1 cellular context compared by ENCODE assay signal in genomic region chr4:91064157-91064853, GRCh38.
TF ChIP-seq lines count a peak whose summit lies in the region.

No MANE protein-coding gene starts in this region.

TF ChIP-seq in HEK293, 187 proteins besides CTCF, POLR2A, EP300 and RAD21 (continued from another document and continues in another):
- no peak for TF ChIP-seq ZBTB11 (tag by site-specific recombination; conservative IDR thresholded peaks at IDR 0.05; ENCODE audit: low read depth)
- TF ChIP-seq ZNF596 (tag by site-specific recombination; IDR thresholded peaks at IDR 0.05), result peak; percentile 48; the same call in 1 of the 2 replicates
- peak; percentile 84 for TF ChIP-seq ZBTB8A (tag by site-specific recombination; IDR thresholded peaks at IDR 0.05)
- TF ChIP-seq HOXC10 (CRISPR knock-in tag; IDR thresholded peaks at IDR 0.05), result no peak
- TF ChIP-seq GLIS1 (tag by site-specific recombination; IDR thresholded peaks at IDR 0.05), result peak; percentile 83
- TF ChIP-seq ZNF24 (tag by site-specific recombination; IDR thresholded peaks at IDR 0.05), result peak; percentile 93
- peak; percentile 53; the same call in 1 of the 2 replicates for TF ChIP-seq ZNF391 (tag by site-specific recombination; IDR thresholded peaks at IDR 0.05; ENCODE audit: borderline replicate concordance, low read depth)
- TF ChIP-seq, protein P1, sequence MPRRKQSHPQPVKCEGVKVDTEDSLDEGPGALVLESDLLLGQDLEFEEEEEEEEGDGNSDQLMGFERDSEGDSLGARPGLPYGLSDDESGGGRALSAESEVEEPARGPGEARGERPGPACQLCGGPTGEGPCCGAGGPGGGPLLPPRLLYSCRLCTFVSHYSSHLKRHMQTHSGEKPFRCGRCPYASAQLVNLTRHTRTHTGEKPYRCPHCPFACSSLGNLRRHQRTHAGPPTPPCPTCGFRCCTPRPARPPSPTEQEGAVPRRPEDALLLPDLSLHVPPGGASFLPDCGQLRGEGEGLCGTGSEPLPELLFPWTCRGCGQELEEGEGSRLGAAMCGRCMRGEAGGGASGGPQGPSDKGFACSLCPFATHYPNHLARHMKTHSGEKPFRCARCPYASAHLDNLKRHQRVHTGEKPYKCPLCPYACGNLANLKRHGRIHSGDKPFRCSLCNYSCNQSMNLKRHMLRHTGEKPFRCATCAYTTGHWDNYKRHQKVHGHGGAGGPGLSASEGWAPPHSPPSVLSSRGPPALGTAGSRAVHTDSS (tag by site-specific recombination; IDR thresholded peaks at IDR 0.05), result peak; percentile 48; the same call in 1 of the 2 replicates
- peak; percentile 66 for TF ChIP-seq ZNF558 (tag by site-specific recombination; IDR thresholded peaks at IDR 0.05)
- no peak for TF ChIP-seq ZNF133 (tag by site-specific recombination; IDR thresholded peaks at IDR 0.05)
- TF ChIP-seq ZNF433 (tag by site-specific recombination; IDR thresholded peaks at IDR 0.05; ENCODE audit: low read depth), result no peak
- peak; percentile 40 for TF ChIP-seq SETDB1 (IDR thresholded peaks at IDR 0.05; ENCODE audit: insufficient read length, low read length)
- no peak for TF ChIP-seq ZNF266 (tag by site-specific recombination; IDR thresholded peaks at IDR 0.05; ENCODE audit: low read depth)
- TF ChIP-seq ZNF549 (tag by site-specific recombination; IDR thresholded peaks at IDR 0.05), result no peak
- no peak for TF ChIP-seq ZNF202 (tag by site-specific recombination; IDR thresholded peaks at IDR 0.05; ENCODE audit: borderline replicate concordance)
- TF ChIP-seq ZNF2 (tag by site-specific recombination; IDR thresholded peaks at IDR 0.05), result peak; percentile 69; the same call in 1 of the 2 replicates
- peak; percentile 93 for TF ChIP-seq IKZF3 (tag by site-specific recombination; IDR thresholded peaks at IDR 0.05)
- peak; percentile 54; the same call in 1 of the 2 replicates for TF ChIP-seq ZNF610 (tag by site-specific recombination; IDR thresholded peaks at IDR 0.05; ENCODE audit: borderline replicate concordance)
- TF ChIP-seq, protein P2, sequence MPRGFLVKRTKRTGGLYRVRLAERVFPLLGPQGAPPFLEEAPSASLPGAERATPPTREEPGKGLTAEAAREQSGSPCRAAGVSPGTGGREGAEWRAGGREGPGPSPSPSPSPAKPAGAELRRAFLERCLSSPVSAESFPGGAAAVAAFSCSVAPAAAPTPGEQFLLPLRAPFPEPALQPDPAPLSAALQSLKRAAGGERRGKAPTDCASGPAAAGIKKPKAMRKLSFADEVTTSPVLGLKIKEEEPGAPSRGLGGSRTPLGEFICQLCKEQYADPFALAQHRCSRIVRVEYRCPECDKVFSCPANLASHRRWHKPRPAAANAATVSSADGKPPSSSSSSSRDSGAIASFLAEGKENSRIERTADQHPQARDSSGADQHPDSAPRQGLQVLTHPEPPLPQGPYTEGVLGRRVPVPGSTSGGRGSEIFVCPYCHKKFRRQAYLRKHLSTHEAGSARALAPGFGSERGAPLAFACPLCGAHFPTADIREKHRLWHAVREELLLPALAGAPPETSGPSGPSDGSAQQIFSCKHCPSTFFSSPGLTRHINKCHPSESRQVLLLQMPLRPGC (tag by site-specific recombination; IDR thresholded peaks at IDR 0.05), result peak; percentile 94
- no peak for TF ChIP-seq ZNF624 (tag by site-specific recombination; IDR thresholded peaks at IDR 0.05)
- TF ChIP-seq, protein P3, sequence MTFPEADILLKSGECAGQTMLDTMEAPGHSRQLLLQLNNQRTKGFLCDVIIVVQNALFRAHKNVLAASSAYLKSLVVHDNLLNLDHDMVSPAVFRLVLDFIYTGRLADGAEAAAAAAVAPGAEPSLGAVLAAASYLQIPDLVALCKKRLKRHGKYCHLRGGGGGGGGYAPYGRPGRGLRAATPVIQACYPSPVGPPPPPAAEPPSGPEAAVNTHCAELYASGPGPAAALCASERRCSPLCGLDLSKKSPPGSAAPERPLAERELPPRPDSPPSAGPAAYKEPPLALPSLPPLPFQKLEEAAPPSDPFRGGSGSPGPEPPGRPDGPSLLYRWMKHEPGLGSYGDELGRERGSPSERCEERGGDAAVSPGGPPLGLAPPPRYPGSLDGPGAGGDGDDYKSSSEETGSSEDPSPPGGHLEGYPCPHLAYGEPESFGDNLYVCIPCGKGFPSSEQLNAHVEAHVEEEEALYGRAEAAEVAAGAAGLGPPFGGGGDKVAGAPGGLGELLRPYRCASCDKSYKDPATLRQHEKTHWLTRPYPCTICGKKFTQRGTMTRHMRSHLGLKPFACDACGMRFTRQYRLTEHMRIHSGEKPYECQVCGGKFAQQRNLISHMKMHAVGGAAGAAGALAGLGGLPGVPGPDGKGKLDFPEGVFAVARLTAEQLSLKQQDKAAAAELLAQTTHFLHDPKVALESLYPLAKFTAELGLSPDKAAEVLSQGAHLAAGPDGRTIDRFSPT (tag by site-specific recombination; IDR thresholded peaks at IDR 0.05), result peak; percentile 33; the same call in 1 of the 2 replicates
- no peak; the same call in 1 of the 2 replicates for TF ChIP-seq SP3 (tag by site-specific recombination; IDR thresholded peaks at IDR 0.05)
- peak; percentile 84 for TF ChIP-seq ZBTB17 (tag by site-specific recombination; IDR thresholded peaks at IDR 0.05)
- TF ChIP-seq ZNF324 (tag by site-specific recombination; IDR thresholded peaks at IDR 0.05), result peak; percentile 70
- no peak for TF ChIP-seq ZNF132 (tag by site-specific recombination; IDR thresholded peaks at IDR 0.05; ENCODE audit: borderline replicate concordance)
- TF ChIP-seq ZBTB48 (tag by site-specific recombination; IDR thresholded peaks at IDR 0.05), result peak; percentile 36; the same call in 1 of the 2 replicates
- TF ChIP-seq SP7 (tag by site-specific recombination; IDR thresholded peaks at IDR 0.05), result peak; percentile 88
- no peak for TF ChIP-seq ZNF777 (tag by site-specific recombination; IDR thresholded peaks at IDR 0.05; ENCODE audit: borderline replicate concordance)
- peak; percentile 95 for TF ChIP-seq ZNF843 (tag by site-specific recombination; IDR thresholded peaks at IDR 0.05)
- TF ChIP-seq ZNF366 (tag by site-specific recombination; conservative IDR thresholded peaks at IDR 0.05), result peak; percentile 69
- TF ChIP-seq KLF10 (tag by site-specific recombination; IDR thresholded peaks at IDR 0.05), result peak; percentile 85
- TF ChIP-seq MYNN (tag by site-specific recombination; IDR thresholded peaks at IDR 0.05; ENCODE audit: borderline replicate concordance), result no peak
- peak; percentile 98 for TF ChIP-seq TRIM28 (IDR thresholded peaks at IDR 0.05; ENCODE audit: borderline replicate concordance, low read length)
- no peak for TF ChIP-seq ZNF239 (tag by site-specific recombination; IDR thresholded peaks at IDR 0.05)
- TF ChIP-seq ZNF184 (tag by site-specific recombination; IDR thresholded peaks at IDR 0.05), result 0 out of 2 replicates have a peak, but pooled peaks have one; percentile 39
- TF ChIP-seq, protein P4, sequence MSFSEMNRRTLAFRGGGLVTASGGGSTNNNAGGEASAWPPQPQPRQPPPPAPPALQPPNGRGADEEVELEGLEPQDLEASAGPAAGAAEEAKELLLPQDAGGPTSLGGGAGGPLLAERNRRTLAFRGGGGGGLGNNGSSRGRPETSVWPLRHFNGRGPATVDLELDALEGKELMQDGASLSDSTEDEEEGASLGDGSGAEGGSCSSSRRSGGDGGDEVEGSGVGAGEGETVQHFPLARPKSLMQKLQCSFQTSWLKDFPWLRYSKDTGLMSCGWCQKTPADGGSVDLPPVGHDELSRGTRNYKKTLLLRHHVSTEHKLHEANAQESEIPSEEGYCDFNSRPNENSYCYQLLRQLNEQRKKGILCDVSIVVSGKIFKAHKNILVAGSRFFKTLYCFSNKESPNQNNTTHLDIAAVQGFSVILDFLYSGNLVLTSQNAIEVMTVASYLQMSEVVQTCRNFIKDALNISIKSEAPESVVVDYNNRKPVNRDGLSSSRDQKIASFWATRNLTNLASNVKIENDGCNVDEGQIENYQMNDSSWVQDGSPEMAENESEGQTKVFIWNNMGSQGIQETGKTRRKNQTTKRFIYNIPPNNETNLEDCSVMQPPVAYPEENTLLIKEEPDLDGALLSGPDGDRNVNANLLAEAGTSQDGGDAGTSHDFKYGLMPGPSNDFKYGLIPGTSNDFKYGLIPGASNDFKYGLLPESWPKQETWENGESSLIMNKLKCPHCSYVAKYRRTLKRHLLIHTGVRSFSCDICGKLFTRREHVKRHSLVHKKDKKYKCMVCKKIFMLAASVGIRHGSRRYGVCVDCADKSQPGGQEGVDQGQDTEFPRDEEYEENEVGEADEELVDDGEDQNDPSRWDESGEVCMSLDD (tag by site-specific recombination; IDR thresholded peaks at IDR 0.05), result no peak
- TF ChIP-seq ZNF341 (tag by site-specific recombination; IDR thresholded peaks at IDR 0.05; ENCODE audit: low read depth), result peak; percentile 94
- TF ChIP-seq, protein P5, sequence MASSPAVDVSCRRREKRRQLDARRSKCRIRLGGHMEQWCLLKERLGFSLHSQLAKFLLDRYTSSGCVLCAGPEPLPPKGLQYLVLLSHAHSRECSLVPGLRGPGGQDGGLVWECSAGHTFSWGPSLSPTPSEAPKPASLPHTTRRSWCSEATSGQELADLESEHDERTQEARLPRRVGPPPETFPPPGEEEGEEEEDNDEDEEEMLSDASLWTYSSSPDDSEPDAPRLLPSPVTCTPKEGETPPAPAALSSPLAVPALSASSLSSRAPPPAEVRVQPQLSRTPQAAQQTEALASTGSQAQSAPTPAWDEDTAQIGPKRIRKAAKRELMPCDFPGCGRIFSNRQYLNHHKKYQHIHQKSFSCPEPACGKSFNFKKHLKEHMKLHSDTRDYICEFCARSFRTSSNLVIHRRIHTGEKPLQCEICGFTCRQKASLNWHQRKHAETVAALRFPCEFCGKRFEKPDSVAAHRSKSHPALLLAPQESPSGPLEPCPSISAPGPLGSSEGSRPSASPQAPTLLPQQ (tag by site-specific recombination; IDR thresholded peaks at IDR 0.05), result peak; percentile 60; the same call in 1 of the 2 replicates
- 0 out of 2 replicates have a peak, but pooled peaks have one; percentile 58 for TF ChIP-seq ZNF423 (tag by site-specific recombination; IDR thresholded peaks at IDR 0.05)
- TF ChIP-seq GFI1B (tag by site-specific recombination; IDR thresholded peaks at IDR 0.05), result peak; percentile 75
- no peak for TF ChIP-seq ZNF704 (tag by site-specific recombination; IDR thresholded peaks at IDR 0.05)
- no peak for TF ChIP-seq ZNF530 (tag by site-specific recombination; IDR thresholded peaks at IDR 0.05; ENCODE audit: low read depth)
- TF ChIP-seq OSR2 (tag by site-specific recombination; IDR thresholded peaks at IDR 0.05), result peak; percentile 85
- TF ChIP-seq ZSCAN16 (tag by site-specific recombination; IDR thresholded peaks at IDR 0.05), result 0 out of 2 replicates have a peak, but pooled peaks have one; percentile 40
- TF ChIP-seq KLF1 (tag by site-specific recombination; IDR thresholded peaks at IDR 0.05), result no peak
- TF ChIP-seq OVOL3 (tag by site-specific recombination; IDR thresholded peaks at IDR 0.05), result peak; percentile 70; the same call in 1 of the 2 replicates
- TF ChIP-seq ZNF335 (tag by site-specific recombination; conservative IDR thresholded peaks at IDR 0.05), result no peak; the same call in 1 of the 2 replicates
- TF ChIP-seq ZNF600 (tag by site-specific recombination; IDR thresholded peaks at IDR 0.05), result peak; percentile 85
- TF ChIP-seq, protein P6, sequence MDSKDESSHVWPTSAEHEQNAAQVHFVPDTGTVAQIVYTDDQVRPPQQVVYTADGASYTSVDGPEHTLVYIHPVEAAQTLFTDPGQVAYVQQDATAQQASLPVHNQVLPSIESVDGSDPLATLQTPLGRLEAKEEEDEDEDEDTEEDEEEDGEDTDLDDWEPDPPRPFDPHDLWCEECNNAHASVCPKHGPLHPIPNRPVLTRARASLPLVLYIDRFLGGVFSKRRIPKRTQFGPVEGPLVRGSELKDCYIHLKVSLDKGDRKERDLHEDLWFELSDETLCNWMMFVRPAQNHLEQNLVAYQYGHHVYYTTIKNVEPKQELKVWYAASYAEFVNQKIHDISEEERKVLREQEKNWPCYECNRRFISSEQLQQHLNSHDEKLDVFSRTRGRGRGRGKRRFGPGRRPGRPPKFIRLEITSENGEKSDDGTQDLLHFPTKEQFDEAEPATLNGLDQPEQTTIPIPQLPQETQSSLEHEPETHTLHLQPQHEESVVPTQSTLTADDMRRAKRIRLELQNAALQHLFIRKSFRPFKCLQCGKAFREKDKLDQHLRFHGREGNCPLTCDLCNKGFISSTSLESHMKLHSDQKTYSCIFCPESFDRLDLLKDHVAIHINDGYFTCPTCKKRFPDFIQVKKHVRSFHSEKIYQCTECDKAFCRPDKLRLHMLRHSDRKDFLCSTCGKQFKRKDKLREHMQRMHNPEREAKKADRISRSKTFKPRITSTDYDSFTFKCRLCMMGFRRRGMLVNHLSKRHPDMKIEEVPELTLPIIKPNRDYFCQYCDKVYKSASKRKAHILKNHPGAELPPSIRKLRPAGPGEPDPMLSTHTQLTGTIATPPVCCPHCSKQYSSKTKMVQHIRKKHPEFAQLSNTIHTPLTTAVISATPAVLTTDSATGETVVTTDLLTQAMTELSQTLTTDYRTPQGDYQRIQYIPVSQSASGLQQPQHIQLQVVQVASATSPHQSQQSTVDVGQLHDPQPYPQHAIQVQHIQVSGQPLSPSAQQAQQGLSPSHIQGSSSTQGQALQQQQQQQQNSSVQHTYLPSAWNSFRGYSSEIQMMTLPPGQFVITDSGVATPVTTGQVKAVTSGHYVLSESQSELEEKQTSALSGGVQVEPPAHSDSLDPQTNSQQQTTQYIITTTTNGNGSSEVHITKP (tag by site-specific recombination; IDR thresholded peaks at IDR 0.05), result peak; percentile 27; the same call in 1 of the 2 replicates
